In the genomic region with DNA sequence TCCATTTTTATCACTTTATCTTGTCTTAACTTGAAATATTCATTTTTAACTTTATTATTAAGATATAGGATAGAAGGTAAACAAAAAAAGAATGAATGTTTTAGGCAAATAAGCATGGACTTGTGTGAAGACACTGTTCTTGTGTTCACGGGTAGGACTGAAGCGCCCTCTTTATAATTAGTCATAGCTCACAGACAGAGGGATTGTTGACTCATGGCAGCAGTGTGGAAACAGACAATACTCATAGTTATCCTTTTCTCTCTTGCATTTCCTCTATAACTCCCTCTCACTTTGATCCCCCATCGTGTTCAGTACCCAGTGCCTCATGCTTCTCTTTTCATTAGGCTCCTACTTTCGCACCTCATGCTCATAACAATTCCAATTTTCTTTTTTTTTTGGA, we compare ENCODE assay signal across 14 cellular contexts.
DNase-seq lines count a peak whose midpoint lies in the region; ATAC-seq and TF ChIP-seq lines count a peak whose summit lies in the region.
"Had no signal": no experiment of that assay in that cellular context is flagged by ENCODE, and none has a peak within 500 bp of the region (broad histone marks: within the 10 kb centered on the region; RNA-seq: fewer than 3 reads in every experiment).

No MANE protein-coding gene starts in this region.

- H4K20me1 ChIP-seq in SK-N-SH (ENCODE audit: insufficient read depth) = no peaks in the 10 kb centered on the region

- 0 out of 2 replicates have a peak, but pooled peaks cover 4% of the 10 kb centered on the region for H3K9me2 ChIP-seq in SK-N-SH

- WGBS in SK-N-SH (ENCODE audit: low lambda C conversion rate) = 36% methylated on average over 4 of the region's 4 CpGs
- WGBS in right cardiac atrium = 78% methylated on average over 4 of the region's 4 CpGs

- H3K27me3 ChIP-seq in SK-N-SH (ENCODE audit: insufficient read depth) (no peaks in the 10 kb centered on the region), foreskin keratinocyte (no peaks in the 10 kb centered on the region), right cardiac atrium (ENCODE audit: control insufficient read depth, insufficient read depth) (no peaks in the 10 kb centered on the region)
- H3K27me3 ChIP-seq: ascending aorta, heart left ventricle, thyroid gland had no signal

- CTCF ChIA-PET in SK-N-SH (lab: Yijun Ruan, JAX) = no interaction called here

- peak; percentile 19 for DNase-seq in AG08396 (ENCODE audit: low spot score)
- DNase-seq in HS-5 (ENCODE audit: low read depth) = peak; percentile 56
- DNase-seq in SK-N-SH = no peak
- peak; percentile 42 to 55 for DNase-seq in foreskin keratinocyte
- DNase-seq in right cardiac atrium = no peak
- no peak for DNase-seq in D341Med (ENCODE audit: low spot score)
- DNase-seq: DMS79, heart left ventricle, MM.1S, thyroid gland had no signal

- peak overlapping the region; percentile 30 for H2AFZ ChIP-seq in SK-N-SH (ENCODE audit: low read depth)

- H3K9ac ChIP-seq in SK-N-SH = no peak overlapping the region; the same call in 1 of the 2 replicates

- H3K4me2 ChIP-seq in SK-N-SH = peak overlapping the region; percentile 23

- no peak for TF ChIP-seq EP300 in SK-N-SH (IDR thresholded peaks at IDR 0.05; ENCODE audit: borderline replicate concordance in 1 of 2, low read depth in 1 of 2, low read length in 1 of 2)

- ATAC-seq in foreskin keratinocyte (peak; percentile 98), right cardiac atrium (no peak), GM19035 (IDR thresholded peaks at IDR 0.05; ENCODE audit: unreplicated experiment) (no peak), GM19351 (IDR thresholded peaks at IDR 0.05; ENCODE audit: unreplicated experiment) (no peak)
- ATAC-seq: heart left ventricle had no signal

- peaks cover 0 to 21% of the 10 kb centered on the region in 2 experiments; a peak in 2 of 4 replicates for H3K4me1 ChIP-seq in SK-N-SH (ENCODE audit: control insufficient read depth in 1 of 2, insufficient read depth in 2 of 2, low read depth in 1 of 2, low read length in 1 of 2)
- peaks cover 4% of the 10 kb centered on the region for H3K4me1 ChIP-seq in foreskin keratinocyte
- H3K4me1 ChIP-seq in right cardiac atrium (ENCODE audit: control insufficient read depth, insufficient read depth, low read length) = no peaks in the 10 kb centered on the region
- H3K4me1 ChIP-seq: ascending aorta, heart left ventricle, thyroid gland had no signal

- H3K36me3 ChIP-seq in SK-N-SH (replicated peaks in 1 of 2; ENCODE audit: control insufficient read depth in 1 of 2, insufficient read depth in 2 of 2, low read length in 1 of 2) = no peaks in the 10 kb centered on the region
- H3K36me3 ChIP-seq: ascending aorta, heart left ventricle, thyroid gland had no signal

- H3K4me3 ChIP-seq in SK-N-SH (ENCODE audit: low read depth in 2 of 2, low read length in 1 of 2) (no peak overlapping the region), right cardiac atrium (ENCODE audit: low read length) (no peak overlapping the region)
- H3K4me3 ChIP-seq: ascending aorta, heart left ventricle, SK-N-MC, thyroid gland had no signal

- H3K79me2 ChIP-seq in SK-N-SH (ENCODE audit: insufficient read depth) = no peaks in the 10 kb centered on the region

- H3K9me3 ChIP-seq in SK-N-SH = no peaks in the 10 kb centered on the region
- H3K9me3 ChIP-seq in right cardiac atrium (ENCODE audit: control insufficient read depth, low read length) = no peaks in the 10 kb centered on the region
- H3K9me3 ChIP-seq: ascending aorta, heart left ventricle, thyroid gland had no signal

- TF ChIP-seq CTCF in SK-N-SH (IDR thresholded peaks at IDR 0.05) (no peak), foreskin keratinocyte (conservative IDR thresholded peaks at IDR 0.05) (no peak)

- POLR2A ChIA-PET in SK-N-SH (lab: Yijun Ruan, JAX) = no interaction called here

- no peak for TF ChIP-seq RAD21 in SK-N-SH (IDR thresholded peaks at IDR 0.05; ENCODE audit: low read length)

- H3F3A ChIP-seq in SK-N-SH (replicated peaks; ENCODE audit: insufficient read depth) = peaks cover 23% of the 10 kb centered on the region

- intact Hi-C loops in right cardiac atrium (cut with DNase I) = no loop called here

- H3K27ac ChIP-seq in SK-N-SH (ENCODE audit: low read depth in 2 of 2, low read length in 1 of 2) (peak overlapping the region in 1 of 2 experiments; percentile 54; a peak in 2 of 4 replicates), foreskin keratinocyte (no peak overlapping the region), right cardiac atrium (ENCODE audit: low read length) (no peak overlapping the region)
- H3K27ac ChIP-seq: ascending aorta, heart left ventricle, SK-N-MC, thyroid gland had no signal

TF ChIP-seq in SK-N-SH, 30 proteins besides CTCF, POLR2A, EP300 and RAD21:
- TF ChIP-seq JUND (IDR thresholded peaks at IDR 0.05) (peak; percentile 38), FOSL2 (IDR thresholded peaks at IDR 0.05; ENCODE audit: borderline replicate concordance, low read depth) (peak; percentile 75; the same call in 1 of the 2 replicates)
- TF ChIP-seq, protein P1, sequence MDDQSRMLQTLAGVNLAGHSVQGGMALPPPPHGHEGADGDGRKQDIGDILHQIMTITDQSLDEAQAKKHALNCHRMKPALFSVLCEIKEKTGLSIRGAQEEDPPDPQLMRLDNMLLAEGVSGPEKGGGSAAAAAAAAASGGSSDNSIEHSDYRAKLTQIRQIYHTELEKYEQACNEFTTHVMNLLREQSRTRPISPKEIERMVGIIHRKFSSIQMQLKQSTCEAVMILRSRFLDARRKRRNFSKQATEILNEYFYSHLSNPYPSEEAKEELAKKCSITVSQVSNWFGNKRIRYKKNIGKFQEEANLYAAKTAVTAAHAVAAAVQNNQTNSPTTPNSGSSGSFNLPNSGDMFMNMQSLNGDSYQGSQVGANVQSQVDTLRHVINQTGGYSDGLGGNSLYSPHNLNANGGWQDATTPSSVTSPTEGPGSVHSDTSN (IDR thresholded peaks at IDR 0.05) = peak; percentile 23; the same call in 1 of the 2 replicates
- TF ChIP-seq, protein P2, sequence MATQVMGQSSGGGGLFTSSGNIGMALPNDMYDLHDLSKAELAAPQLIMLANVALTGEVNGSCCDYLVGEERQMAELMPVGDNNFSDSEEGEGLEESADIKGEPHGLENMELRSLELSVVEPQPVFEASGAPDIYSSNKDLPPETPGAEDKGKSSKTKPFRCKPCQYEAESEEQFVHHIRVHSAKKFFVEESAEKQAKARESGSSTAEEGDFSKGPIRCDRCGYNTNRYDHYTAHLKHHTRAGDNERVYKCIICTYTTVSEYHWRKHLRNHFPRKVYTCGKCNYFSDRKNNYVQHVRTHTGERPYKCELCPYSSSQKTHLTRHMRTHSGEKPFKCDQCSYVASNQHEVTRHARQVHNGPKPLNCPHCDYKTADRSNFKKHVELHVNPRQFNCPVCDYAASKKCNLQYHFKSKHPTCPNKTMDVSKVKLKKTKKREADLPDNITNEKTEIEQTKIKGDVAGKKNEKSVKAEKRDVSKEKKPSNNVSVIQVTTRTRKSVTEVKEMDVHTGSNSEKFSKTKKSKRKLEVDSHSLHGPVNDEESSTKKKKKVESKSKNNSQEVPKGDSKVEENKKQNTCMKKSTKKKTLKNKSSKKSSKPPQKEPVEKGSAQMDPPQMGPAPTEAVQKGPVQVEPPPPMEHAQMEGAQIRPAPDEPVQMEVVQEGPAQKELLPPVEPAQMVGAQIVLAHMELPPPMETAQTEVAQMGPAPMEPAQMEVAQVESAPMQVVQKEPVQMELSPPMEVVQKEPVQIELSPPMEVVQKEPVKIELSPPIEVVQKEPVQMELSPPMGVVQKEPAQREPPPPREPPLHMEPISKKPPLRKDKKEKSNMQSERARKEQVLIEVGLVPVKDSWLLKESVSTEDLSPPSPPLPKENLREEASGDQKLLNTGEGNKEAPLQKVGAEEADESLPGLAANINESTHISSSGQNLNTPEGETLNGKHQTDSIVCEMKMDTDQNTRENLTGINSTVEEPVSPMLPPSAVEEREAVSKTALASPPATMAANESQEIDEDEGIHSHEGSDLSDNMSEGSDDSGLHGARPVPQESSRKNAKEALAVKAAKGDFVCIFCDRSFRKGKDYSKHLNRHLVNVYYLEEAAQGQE (IDR thresholded peaks at IDR 0.05; ENCODE audit: low read depth, low read length) = no peak

Comparison
In these comparisons a context has a peak if more than half of its experiments do, and no peak if none do; other contexts are left out.
1. DNase-seq: peak in AG08396 (single experiment), HS-5 (single experiment) and foreskin keratinocyte (2 of 2); none in SK-N-SH (single experiment), right cardiac atrium (0 of 3) and D341Med (single experiment).